In genomic region chr17:47916489-47917208, GRCh38 we compare ENCODE assay signal across 22 cellular contexts. TPM values are rescaled to one million over a fixed set of nuclear protein-coding genes. Genes with fewer than 3 reads are reported as not detected.
DNase-seq lines count a peak whose midpoint lies in the region; ATAC-seq and TF ChIP-seq lines count a peak whose summit lies in the region.
"Had no signal": no experiment of that assay in that cellular context is flagged by ENCODE, and none has a peak within 500 bp of the region (broad histone marks: within the 10 kb centered on the region; RNA-seq: fewer than 3 reads in every experiment).

No MANE protein-coding gene starts in this region.

- in situ Hi-C loops in mammary epithelial cell (cut with MboI; ENCODE audit: low sequenced_read_pairs in 2 of 2), result no loop called here

- peaks cover 0 to 57% (median 10%) of the 10 kb centered on the region in 3 donors for H3K36me3 Mint-ChIP-seq in CD8-positive, alpha-beta memory T cell

- CTCF ChIA-PET in CD8-positive, alpha-beta memory T cell (lab: Charles Lee), result no interaction called here
- CTCF ChIA-PET in OCI-LY7 (lab: Charles Lee; ENCODE audit: unreplicated experiment), result no interaction called here
- CTCF ChIA-PET in mammary epithelial cell (lab: Charles Lee; ENCODE audit: low non-redundant PET), result no interaction called here

- H3K9me3 ChIP-seq in CD8-positive, alpha-beta memory T cell (ENCODE audit: low read length), result no peaks in the 10 kb centered on the region
- H3K9me3 ChIP-seq in OCI-LY7 (ENCODE audit: low read length) (no peaks in the 10 kb centered on the region), mammary epithelial cell (replicated peaks; ENCODE audit: insufficient read depth, low read length) (no peaks in the 10 kb centered on the region), mesenchymal stem cell (ENCODE audit: control insufficient read depth, low read length) (no peaks in the 10 kb centered on the region)
- H3K9me3 ChIP-seq: Peyer's patch, stomach had no signal

- H3K4me1 ChIP-seq in CD8-positive, alpha-beta memory T cell (ENCODE audit: insufficient read depth, low read length), result no peaks in the 10 kb centered on the region
- no peaks in the 10 kb centered on the region for H3K4me1 ChIP-seq in OCI-LY7 (ENCODE audit: insufficient read depth, low read length, poor library complexity, severe bottlenecking)
- H3K4me1 ChIP-seq in mammary epithelial cell (ENCODE audit: insufficient read depth, low read length), result peaks cover 35% of the 10 kb centered on the region
- no peaks in the 10 kb centered on the region for H3K4me1 ChIP-seq in mesenchymal stem cell (ENCODE audit: control insufficient read depth, insufficient read depth, low read depth, low read length)
- H3K4me1 ChIP-seq: Peyer's patch had no signal

- BruUV-seq in OCI-LY7 (replicated peaks; lab: Mats Ljungman, UMichigan) (TSS peak; percentile 64), mammary epithelial cell (replicated peaks; lab: Mats Ljungman, UMichigan) (TSS peak; percentile 72)

- H4K91ac ChIP-seq in mesenchymal stem cell (ENCODE audit: low read length), result no peak overlapping the region

- H3K27me3 Mint-ChIP-seq in CD8-positive, alpha-beta memory T cell, result peaks cover 0 to 1% of the 10 kb centered on the region in 2 donors
- H3K27me3 Mint-ChIP-seq: activated B cell treated with CpG ODN at 0.5 μM for 24 hours had no signal

- peaks cover 12% of the 10 kb centered on the region for H3K79me1 ChIP-seq in mesenchymal stem cell (replicated peaks; ENCODE audit: low read length, poor library complexity, severe bottlenecking)

- ATAC-seq in HG02759 (IDR thresholded peaks at IDR 0.05; ENCODE audit: unreplicated experiment), result no peak

- no peaks in the 10 kb centered on the region for H4K20me1 ChIP-seq in OCI-LY7 (ENCODE audit: insufficient read depth, low read length)
- no peaks in the 10 kb centered on the region for H4K20me1 ChIP-seq in mammary epithelial cell (ENCODE audit: insufficient read depth, low read length)

- no peaks in the 10 kb centered on the region for H3K9me2 ChIP-seq in OCI-LY7 (ENCODE audit: insufficient read depth, low read length)

- POLR2A ChIA-PET in CD8-positive, alpha-beta memory T cell (lab: Charles Lee), result no interaction called here
- POLR2A ChIA-PET in OCI-LY7 (lab: Charles Lee), result no interaction called here

- no peak overlapping the region for H3K14ac ChIP-seq in mesenchymal stem cell (ENCODE audit: low read length in 2 of 2)

- peaks cover 12% of the 10 kb centered on the region for H3K36me3 ChIP-seq in CD8-positive, alpha-beta memory T cell (ENCODE audit: insufficient read depth, low read length)
- H3K36me3 ChIP-seq in OCI-LY7 (ENCODE audit: insufficient read depth, low read length), result peaks cover 21% of the 10 kb centered on the region
- H3K36me3 ChIP-seq in mammary epithelial cell (ENCODE audit: insufficient read depth, low read length), result peaks cover 1% of the 10 kb centered on the region
- peaks cover 15 to 19% of the 10 kb centered on the region in 2 experiments for H3K36me3 ChIP-seq in mesenchymal stem cell (ENCODE audit: control insufficient read depth in 1 of 2, insufficient read depth in 2 of 2, low read depth in 1 of 2, low read length in 2 of 2)

- WGBS in mammary epithelial cell (ENCODE audit: low coverage, missing lambda C conversion rate), result 71% methylated on average over 6 of the region's 19 CpGs
- WGBS in mesenchymal stem cell, result 97% methylated on average over 18 of the region's 19 CpGs

- peak overlapping the region in 5 of 8 donors; percentile 26 to 90 (median 69) for H3K27ac Mint-ChIP-seq in CD8-positive, alpha-beta memory T cell
- H3K27ac Mint-ChIP-seq: activated B cell treated with CpG ODN at 0.5 μM for 24 hours had no signal

- no peak for DNase-seq in CD8-positive, alpha-beta memory T cell
- DNase-seq in OCI-LY7 (ENCODE audit: low spot score) (no peak), mammary epithelial cell (no peak), mesenchymal stem cell (no peak), NCI-H2171 (lab: John Stamatoyannopoulos, UW) (no peak), islet precursor cell (no peak), iPS-NIHi11 (ENCODE audit: low spot score) (no peak)
- DNase-seq: activated B cell treated with CpG ODN at 0.5 μM for 24 hours; activated CD4-positive, alpha-beta T cell treated with anti-CD3 and anti-CD28 coated beads, Interleukin-2, amount 50 U/mL, for 4 hours; activated T-cell treated with anti-CD3 and anti-CD28 coated beads for 4 hours; DMS79 treated with DMSO at 0.1 percent for 48 hours; foreskin melanocyte; NCI-H1092; NCI-H2029; NCI-H345; Peyer's patch; stomach; trophoblast cell had no signal

- TF ChIP-seq CTCF in OCI-LY7 (conservative IDR thresholded peaks at IDR 0.05; ENCODE audit: low read length) (no peak), mammary epithelial cell (conservative IDR thresholded peaks at IDR 0.05 in 1 of 2, IDR thresholded peaks at IDR 0.05 in 1 of 2; ENCODE audit: extremely low read depth in 1 of 2, insufficient read depth in 1 of 2, low read depth in 1 of 2, low read length in 2 of 2) (no peak)

- H4K8ac ChIP-seq in mesenchymal stem cell (ENCODE audit: low read length), result no peak overlapping the region

- no peak overlapping the region for H3K27ac ChIP-seq in CD8-positive, alpha-beta memory T cell (ENCODE audit: low read depth, low read length)
- H3K27ac ChIP-seq in OCI-LY7 (ENCODE audit: low read depth, low read length, poor library complexity, severe bottlenecking) (no peak overlapping the region), mammary epithelial cell (ENCODE audit: insufficient read depth, low read depth, low read length) (no peak overlapping the region), mesenchymal stem cell (ENCODE audit: low read length, poor library complexity, severe bottlenecking) (no peak overlapping the region)
- H3K27ac ChIP-seq: Peyer's patch had no signal

- H2BK5ac ChIP-seq in mesenchymal stem cell (ENCODE audit: low read depth, low read length, poor library complexity, severe bottlenecking), result no peak overlapping the region

- no peak overlapping the region for H3K4me3 Mint-ChIP-seq in CD8-positive, alpha-beta memory T cell
- H3K4me3 Mint-ChIP-seq: activated B cell treated with CpG ODN at 0.5 μM for 24 hours had no signal

- H2BK120ac ChIP-seq in mesenchymal stem cell (ENCODE audit: low read depth, low read length), result no peak overlapping the region

- H3K18ac ChIP-seq in mesenchymal stem cell (ENCODE audit: low read depth in 1 of 2, low read length in 2 of 2), result no peak overlapping the region

- intact Hi-C loops in OCI-LY7 (cut with micrococcal nuclease; ENCODE audit: unreplicated experiment), result no loop called here
- intact Hi-C loops in mammary epithelial cell (cut with micrococcal nuclease), result no loop called here

- H2AFZ ChIP-seq in OCI-LY7 (ENCODE audit: low read length), result no peak overlapping the region
- H2AFZ ChIP-seq in mammary epithelial cell (ENCODE audit: low read depth, low read length), result peak overlapping the region; percentile 79
- H2AFZ ChIP-seq in mesenchymal stem cell (ENCODE audit: low read depth, low read length), result no peak overlapping the region

- no peak overlapping the region for H3K9ac ChIP-seq in mammary epithelial cell (ENCODE audit: insufficient read depth, low read length)
- H3K9ac ChIP-seq in mesenchymal stem cell (ENCODE audit: low read length), result peak overlapping the region; percentile 51

- no peak overlapping the region for H3K4me3 ChIP-seq in CD8-positive, alpha-beta memory T cell (ENCODE audit: low read length)
- H3K4me3 ChIP-seq in OCI-LY7 (ENCODE audit: low read depth, low read length, poor library complexity, severe bottlenecking) (no peak overlapping the region), mammary epithelial cell (replicated peaks in 1 of 3; ENCODE audit: insufficient read depth in 1 of 3, low read depth in 2 of 3, low read length in 3 of 3) (no peak overlapping the region), mesenchymal stem cell (ENCODE audit: insufficient read depth in 1 of 2, low read depth in 1 of 2, low read length in 2 of 2) (no peak overlapping the region)
- H3K4me3 ChIP-seq: Peyer's patch, stomach had no signal

- H3K27me3 ChIP-seq in CD8-positive, alpha-beta memory T cell (ENCODE audit: insufficient read depth, low read length, poor library complexity, severe bottlenecking), result no peaks in the 10 kb centered on the region
- H3K27me3 ChIP-seq in mammary epithelial cell (ENCODE audit: insufficient read depth, low read length) (no peaks in the 10 kb centered on the region), mesenchymal stem cell (ENCODE audit: control insufficient read depth in 1 of 2, insufficient read depth in 1 of 2, low read length in 2 of 2) (no peaks in the 10 kb centered on the region)
- H3K27me3 ChIP-seq: Peyer's patch, stomach had no signal

- no peak overlapping the region for H2BK12ac ChIP-seq in mesenchymal stem cell (ENCODE audit: low read length in 2 of 2)

- H3K23ac ChIP-seq in mesenchymal stem cell (ENCODE audit: low read length in 2 of 2), result no peak overlapping the region

- H2AK5ac ChIP-seq in mesenchymal stem cell (ENCODE audit: low read length, severe bottlenecking), result no peak overlapping the region

- no peaks in the 10 kb centered on the region for H3K79me2 ChIP-seq in OCI-LY7 (ENCODE audit: insufficient read depth, low read depth, low read length)
- no peaks in the 10 kb centered on the region for H3K79me2 ChIP-seq in mammary epithelial cell (ENCODE audit: insufficient read depth, low read length)

- H3K4ac ChIP-seq in mesenchymal stem cell (ENCODE audit: low read depth in 1 of 2, low read length in 2 of 2), result no peak overlapping the region

- no peaks in the 10 kb centered on the region for H3K9me3 Mint-ChIP-seq in CD8-positive, alpha-beta memory T cell
- H3K9me3 Mint-ChIP-seq: activated B cell treated with CpG ODN at 0.5 μM for 24 hours had no signal

- H3K4me2 ChIP-seq in OCI-LY7 (ENCODE audit: low read length) (no peak overlapping the region), mammary epithelial cell (ENCODE audit: insufficient read depth, low read depth, low read length) (no peak overlapping the region), mesenchymal stem cell (ENCODE audit: low read length, poor library complexity, severe bottlenecking) (no peak overlapping the region)

- dilution Hi-C loops in mammary epithelial cell (cut with HindIII; ENCODE audit: low sequenced_read_pairs), result no loop called here

- H3K4me1 Mint-ChIP-seq in CD8-positive, alpha-beta memory T cell, result peaks cover 12 to 27% (median 16%) of the 10 kb centered on the region in 3 donors

- H2BK15ac ChIP-seq in mesenchymal stem cell (ENCODE audit: low read depth, poor library complexity, severe bottlenecking), result no peak overlapping the region

RNA-seq across cellular contexts. Expression of gene SP2, which starts 20.6 kb away (rescaled TPM):
- total RNA-seq in CD8-positive, alpha-beta memory T cell, result 10 to 100 TPM; 21.5 to 22.1 TPM
- 13.4 TPM for polyA plus RNA-seq in CD8-positive, alpha-beta memory T cell
- total RNA-seq in OCI-LY7 (2014; rRNA removed; shearing (Covaris generic)), result 2.3 and 5.8 TPM in 2 replicates
- 22.1 and 24.1 TPM in 2 replicates for total RNA-seq in OCI-LY7 (2022)
- 10 to 100 TPM in 1 of 2 donors, 1 to 10 TPM in 1; 1.5 to 14.9 TPM for total RNA-seq in mammary epithelial cell
- 3.9 TPM for polyA plus RNA-seq in mammary epithelial cell
- 2.3 TPM for polyA minus RNA-seq in mammary epithelial cell
- polyA plus RNA-seq in mesenchymal stem cell (2013, experiment 1 of 2), result 25.4 TPM
- polyA plus RNA-seq in mesenchymal stem cell (2013, experiment 2 of 2), result 26.2 TPM

RNA-seq across cellular contexts. Expression of gene PNPO, which starts 24.7 kb away (rescaled TPM):
- 10 to 100 TPM; 55.5 to 57.7 TPM for total RNA-seq in CD8-positive, alpha-beta memory T cell
- 20.3 TPM for polyA plus RNA-seq in CD8-positive, alpha-beta memory T cell
- total RNA-seq in OCI-LY7 (2014; rRNA removed; shearing (Covaris generic)), result 14.0 and 14.7 TPM in 2 replicates
- total RNA-seq in OCI-LY7 (2022), result 30.4 and 33.8 TPM in 2 replicates
- 10 to 100 TPM; 63.5 to 89.5 TPM for total RNA-seq in mammary epithelial cell
- 62.4 TPM for polyA plus RNA-seq in mammary epithelial cell
- 78.2 TPM for polyA minus RNA-seq in mammary epithelial cell
- 6.1 TPM for polyA plus RNA-seq in mesenchymal stem cell (2013, experiment 1 of 2)
- polyA plus RNA-seq in mesenchymal stem cell (2013, experiment 2 of 2), result 5.4 TPM

RNA-seq across cellular contexts. Expression of gene PRR15L, which starts 41.0 kb away (rescaled TPM):
- total RNA-seq in CD8-positive, alpha-beta memory T cell, result not detected
- not detected for polyA plus RNA-seq in CD8-positive, alpha-beta memory T cell
- not detected in 2 replicates for total RNA-seq in OCI-LY7 (2014; rRNA removed; shearing (Covaris generic))
- total RNA-seq in OCI-LY7 (2022), result not detected in 2 replicates
- total RNA-seq in mammary epithelial cell, result under 1 TPM; 0.33 to 0.50 TPM
- polyA plus RNA-seq in mammary epithelial cell, result 0.74 TPM
- not detected for polyA minus RNA-seq in mammary epithelial cell
- not detected for polyA plus RNA-seq in mesenchymal stem cell (2013, experiment 1 of 2)
- polyA plus RNA-seq in mesenchymal stem cell (2013, experiment 2 of 2), result not detected
- total RNA-seq: activated B cell treated with CpG ODN at 0.5 μM for 24 hours, LHCN-M2, myocyte, SK-MEL-5 had no signal

RNA-seq across cellular contexts. Expression of gene CDK5RAP3, which starts 54.3 kb away (rescaled TPM):
- 100 to 1,000 TPM; 178 to 184 TPM for total RNA-seq in CD8-positive, alpha-beta memory T cell
- 81.3 TPM for polyA plus RNA-seq in CD8-positive, alpha-beta memory T cell
- total RNA-seq in OCI-LY7 (2014; rRNA removed; shearing (Covaris generic)), result 241 and 312 TPM in 2 replicates
- 254 and 256 TPM in 2 replicates for total RNA-seq in OCI-LY7 (2022)
- total RNA-seq in mammary epithelial cell, result 100 to 1,000 TPM in 1 of 2 donors, 10 to 100 TPM in 1; 35.3 to 116 TPM
- polyA plus RNA-seq in mammary epithelial cell, result 70.6 TPM
- 121 TPM for polyA minus RNA-seq in mammary epithelial cell
- 75.6 TPM for polyA plus RNA-seq in mesenchymal stem cell (2013, experiment 1 of 2)
- polyA plus RNA-seq in mesenchymal stem cell (2013, experiment 2 of 2), result 69.9 TPM
